Comparison of ENCODE assay signal across 8 cellular contexts in genomic region chr7:70729553-70730157, GRCh38.
DNase-seq lines count a peak whose midpoint lies in the region; ATAC-seq and TF ChIP-seq lines count a peak whose summit lies in the region.
"Not testable (repeated sequence)": the region's sequence is repeated elsewhere in the genome, so short reads cannot be mapped to it uniquely, and the experiment has no call there.

No MANE protein-coding gene starts in this region.

- H3K27ac Mint-ChIP-seq in T-helper 17 cell: peak overlapping the region; percentile 49

- TF ChIP-seq POLR2A in thyroid gland (IDR thresholded peaks at IDR 0.05): not testable (repeated sequence)

- WGBS in ectodermal cell, 2 experiments: 93 to 96% methylated on average over 13 of the region's 13 CpGs
- 48 to 70% methylated on average over 12 to 13 of the region's 13 CpGs for WGBS in thyroid gland, 2 donors

- peaks cover 23% of the 10 kb centered on the region for H3K4me1 Mint-ChIP-seq in T-helper 17 cell

- H3K9me3 ChIP-seq in HUES48 (ENCODE audit: control insufficient read depth, insufficient read depth, low read length); T-helper 17 cell (ENCODE audit: control insufficient read depth, low read length, poor library complexity, severe bottlenecking); ectodermal cell (ENCODE audit: control insufficient read depth, low read length); iPS-18a (ENCODE audit: control insufficient read depth, low read depth, low read length); mucosa of descending colon; thyroid gland: not testable (repeated sequence)

- H3K4me3 Mint-ChIP-seq in T-helper 17 cell: peak overlapping the region; percentile 19

- H3K27ac ChIP-seq in HUES48 (ENCODE audit: low read depth, low read length) (peak overlapping the region; percentile 91), ectodermal cell (ENCODE audit: insufficient read depth, low read depth, low read length, poor library complexity, severe bottlenecking) (peak overlapping the region; percentile 73)
- not testable (repeated sequence) for H3K27ac ChIP-seq in iPS-18a (ENCODE audit: low read length); thyroid gland

- not testable (repeated sequence) for H3K4me3 ChIP-seq in GM12864 (ENCODE audit: low read depth, low read length); HUES48 (ENCODE audit: low read depth, low read length); ectodermal cell (ENCODE audit: insufficient read depth, low read depth, low read length); mucosa of descending colon; thyroid gland (replicated peaks in 1 of 3)
- peak overlapping the region; percentile 11 for H3K4me3 ChIP-seq in iPS-18a (ENCODE audit: low read length)

- intact Hi-C loops in mucosa of descending colon (cut with DNase I, micrococcal nuclease); thyroid gland (cut with DNase I): not testable (repeated sequence)

- H3K4me1 ChIP-seq in HUES48 (ENCODE audit: control insufficient read depth, insufficient read depth, low read length) (peaks cover 56% of the 10 kb centered on the region), ectodermal cell (ENCODE audit: control insufficient read depth, insufficient read depth, low read length) (peaks cover 30% of the 10 kb centered on the region), iPS-18a (ENCODE audit: control insufficient read depth, low read depth, low read length) (peaks cover 48% of the 10 kb centered on the region), mucosa of descending colon (ENCODE audit: low read depth) (peaks cover 18% of the 10 kb centered on the region)
- not testable (repeated sequence) for H3K4me1 ChIP-seq in thyroid gland

- H3K27me3 ChIP-seq in HUES48 (ENCODE audit: control insufficient read depth, insufficient read depth, low read length); ectodermal cell (ENCODE audit: control insufficient read depth, insufficient read depth, low read length, poor library complexity, severe bottlenecking); iPS-18a (ENCODE audit: control insufficient read depth, insufficient read depth, low read length); thyroid gland: not testable (repeated sequence)

- not testable (repeated sequence) for ATAC-seq in T-helper 17 cell
- peak; percentile 89 for ATAC-seq in mucosa of descending colon

- TF ChIP-seq CTCF in GM12864 (IDR thresholded peaks at IDR 0.05; ENCODE audit: low read depth, low read length, missing control alignments); mucosa of descending colon (IDR thresholded peaks at IDR 0.05); thyroid gland (IDR thresholded peaks at IDR 0.05): not testable (repeated sequence)

- H3K27me3 Mint-ChIP-seq in T-helper 17 cell: not testable (repeated sequence)

- H3K36me3 Mint-ChIP-seq in T-helper 17 cell (ENCODE audit: low read depth): not testable (repeated sequence)

- not testable (repeated sequence) for H3K9ac ChIP-seq in HUES48 (ENCODE audit: low read depth, low read length); iPS-18a (ENCODE audit: low read length)

- peak; percentile 35 for DNase-seq in GM12864 (ENCODE audit: low read depth)
- peak; percentile 74 for DNase-seq in NCI-H2107 (lab: John Stamatoyannopoulos, UW)
- DNase-seq in T-helper 17 cell: not testable (repeated sequence)
- DNase-seq in mucosa of descending colon: peak; percentile 70 to 73 (median 73)
- peak; percentile 30 to 31 for DNase-seq in thyroid gland

- not testable (repeated sequence) for H3K36me3 ChIP-seq in HUES48 (ENCODE audit: control insufficient read depth, insufficient read depth, low read length); ectodermal cell (ENCODE audit: control insufficient read depth, insufficient read depth, low read length); iPS-18a (ENCODE audit: control insufficient read depth, low read depth, low read length); mucosa of descending colon (ENCODE audit: low read depth); thyroid gland
